ENCODE assay signal across 1 cellular context in genomic region chr17:58564971-58565370, GRCh38.
TF ChIP-seq lines count a peak whose summit lies in the region.

No MANE protein-coding gene starts in this region.

TF ChIP-seq in H1, 55 proteins besides CTCF, POLR2A, EP300 and RAD21 (continued from another document):
- no peak for TF ChIP-seq CHD7 (IDR thresholded peaks at IDR 0.05; ENCODE audit: insufficient replicate concordance, low read length)
- TF ChIP-seq POU5F1 (IDR thresholded peaks at IDR 0.05; ENCODE audit: low read depth, low read length), result no peak
- TF ChIP-seq FOSL1 (IDR thresholded peaks at IDR 0.05; ENCODE audit: insufficient read depth, low read depth, low read length), result no peak
- TF ChIP-seq SP4 (IDR thresholded peaks at IDR 0.05; ENCODE audit: low read length), result no peak
- TF ChIP-seq HDAC2 (IDR thresholded peaks at IDR 0.05; ENCODE audit: borderline replicate concordance in 1 of 2, low read depth in 2 of 2, low read length in 2 of 2), result no peak
- TF ChIP-seq EGR1 (IDR thresholded peaks at IDR 0.05; ENCODE audit: borderline replicate concordance, low read depth, low read length), result no peak
- no peak for TF ChIP-seq SIRT6 (IDR thresholded peaks at IDR 0.05; ENCODE audit: low read length)
- TF ChIP-seq RBBP5 (IDR thresholded peaks at IDR 0.05; ENCODE audit: borderline replicate concordance, low read depth, low read length), result no peak
- TF ChIP-seq KDM1A (IDR thresholded peaks at IDR 0.05; ENCODE audit: borderline replicate concordance, low read length), result no peak
- no peak for TF ChIP-seq SRF (IDR thresholded peaks at IDR 0.05; ENCODE audit: low read depth, low read length)
- TF ChIP-seq KDM5A (IDR thresholded peaks at IDR 0.05; ENCODE audit: low read length), result no peak
- TF ChIP-seq CBX5 (IDR thresholded peaks at IDR 0.05; ENCODE audit: low read depth, low read length), result no peak
- no peak for TF ChIP-seq SP2 (IDR thresholded peaks at IDR 0.05; ENCODE audit: low read length)
- TF ChIP-seq BACH1 (IDR thresholded peaks at IDR 0.05; ENCODE audit: low read length), result no peak
- no peak for TF ChIP-seq ATF2 (IDR thresholded peaks at IDR 0.05; ENCODE audit: low read length)
- TF ChIP-seq ATF3 (IDR thresholded peaks at IDR 0.05; ENCODE audit: insufficient read depth, low read depth, low read length), result no peak
- TF ChIP-seq SUZ12 (IDR thresholded peaks at IDR 0.05; ENCODE audit: low read length), result no peak
